ENCODE assay signal across 23 cellular contexts in genomic region chr12:131063427-131063826, GRCh38.
"Had no signal": no experiment of that assay in that cellular context is flagged by ENCODE, and none has a peak within 500 bp of the region (broad histone marks: within the 10 kb centered on the region; RNA-seq: fewer than 3 reads in every experiment).

No MANE protein-coding gene starts in this region.

- ATAC-seq: esophagus mucosa; gastrocnemius medialis; left lung; naive thymus-derived CD4-positive, alpha-beta T cell; sciatic nerve had no signal

- H3K9me3 ChIP-seq: gastrocnemius medialis, left lung, stomach, thyroid gland had no signal

- H3K4me2 ChIP-seq: neural progenitor cell, smooth muscle cell had no signal

- H3K36me3 ChIP-seq: gastrocnemius medialis, left lung, neural progenitor cell, stomach, thyroid gland had no signal

- H3K79me2 ChIP-seq: parathyroid adenoma had no signal

- H2AFZ ChIP-seq: neural progenitor cell, parathyroid adenoma had no signal

- H3K4me1 ChIP-seq: gastrocnemius medialis, neural progenitor cell, parathyroid adenoma had no signal

- DNase-seq: effector CD8-positive, alpha-beta T cell; endodermal cell; foreskin fibroblast; gastrocnemius medialis; kidney; left lung; mesendoderm; midbrain; naive thymus-derived CD4-positive, alpha-beta T cell; stimulated activated CD4-positive, alpha-beta T cell treated with anti-CD3 and anti-CD28 coated beads, Interleukin-12 subunit alpha, Interleukin-12 subunit beta, amount 100 ng/mL, for 4 hours; stimulated activated CD4-positive, alpha-beta T cell treated with anti-CD3 and anti-CD28 coated beads, Interleukin-1b, Interleukin-23, amount 100 ng/mL, for 48 hours; stimulated activated CD4-positive, alpha-beta T cell treated with anti-CD3 and anti-CD28 coated beads, Interleukin-4, amount 100 ng/mL, for 1 hour; stimulated activated CD8-positive, alpha-beta memory T cell treated with anti-CD3 and anti-CD28 coated beads, Interleukin-4, amount 100 ng/mL, for 48 hours; stimulated activated naive CD4-positive, alpha-beta T cell treated with Interleukin-2 at 50 U/mL for 16 hours; stomach had no signal

- H3K27ac ChIP-seq: dorsolateral prefrontal cortex, epithelial cell of prostate, gastrocnemius medialis, left lung, neural progenitor cell, parathyroid adenoma, stomach, thyroid gland had no signal

- H3K4me3 ChIP-seq: dorsolateral prefrontal cortex, gastrocnemius medialis, left lung, neural progenitor cell, smooth muscle cell, stomach, thyroid gland had no signal

- H3K27me3 ChIP-seq: dorsolateral prefrontal cortex, gastrocnemius medialis, left lung, neural progenitor cell, stomach, thyroid gland had no signal
